12 cellular contexts compared by ENCODE assay signal in the genomic region with DNA sequence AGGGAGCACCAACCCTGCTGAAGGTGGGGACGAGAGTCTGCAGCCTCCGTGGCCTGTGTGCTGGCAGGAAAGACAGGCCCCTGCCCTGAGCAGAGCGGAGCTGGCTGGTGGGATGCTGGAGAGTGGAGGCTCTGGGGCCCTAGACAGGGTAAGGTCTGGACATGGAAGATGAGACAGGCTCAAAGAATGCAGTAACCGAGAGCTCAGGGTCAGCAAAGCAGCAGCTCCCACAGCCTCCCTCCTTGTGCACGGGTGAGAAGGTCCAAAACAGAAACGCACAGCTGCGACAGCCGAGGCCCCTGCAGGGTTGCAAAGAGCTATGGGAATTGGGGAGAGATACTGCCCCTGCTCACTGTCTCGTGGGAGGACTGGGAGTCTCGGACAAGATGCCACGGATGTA.
DNase-seq lines count a peak whose midpoint lies in the region; ATAC-seq, FAIRE-seq and TF ChIP-seq lines count a peak whose summit lies in the region.
"Had no signal": no experiment of that assay in that cellular context is flagged by ENCODE, and none has a peak within 500 bp of the region (broad histone marks: within the 10 kb centered on the region; RNA-seq: fewer than 3 reads in every experiment).

No MANE protein-coding gene starts in this region.

- no peak for DNase-seq in A549 (ENCODE audit: low read depth in 1 of 2, low spot score in 1 of 2)
- peak; percentile 80 for DNase-seq in HTR-8/SVneo (ENCODE audit: insufficient read length, low spot score)
- no peak for DNase-seq in chondrocyte (ENCODE audit: low spot score)
- no peak for DNase-seq in naive B cell
- DNase-seq in UCSD-AML1 (lab: John Stamatoyannopoulos, UW; ENCODE audit: unreplicated experiment) = no peak
- DNase-seq in anterior cingulate cortex (lab: John Stamatoyannopoulos, UW) = no peak
- no peak for DNase-seq in NCI-H1105 (lab: John Stamatoyannopoulos, UW)
- DNase-seq: activated CD8-positive, alpha-beta memory T cell treated with anti-CD3 and anti-CD28 coated beads, Interleukin-2, amount 10 ng/mL, durations not matched to agents 7 days and 5 days; glutamatergic neuron; testis had no signal

- POLR2A ChIA-PET in A549 (lab: Yijun Ruan, JAX) = no interaction called here

- FAIRE-seq in A549 (lab: Jason Lieb, UNC) = no peak
- FAIRE-seq in HTR-8/SVneo (lab: Jason Lieb, UNC) = peak; percentile 84

- TF ChIP-seq EP300 in A549 (IDR thresholded peaks at IDR 0.05) = no peak

- H3K27me3 Mint-ChIP-seq in chondrocyte (ENCODE audit: low read depth) (no peaks in the 10 kb centered on the region), naive B cell (no peaks in the 10 kb centered on the region)
- H3K27me3 Mint-ChIP-seq: activated CD8-positive, alpha-beta memory T cell treated with anti-CD3 and anti-CD28 coated beads, Interleukin-2, amount 10 ng/mL, durations not matched to agents 7 days and 5 days had no signal

- CTCF ChIA-PET in A549 (lab: Yijun Ruan, JAX) = interaction anchor here (1.6 to 2.5 kb wide), 4 partner anchors 11 to 25 kb away, joined by 4 to 8 read pairs (median 6); no protein-coding TSS in a partner anchor

- H3K4me1 ChIP-seq in A549 = peaks cover 98% of the 10 kb centered on the region

- no peak for TF ChIP-seq POLR2A in A549 (IDR thresholded peaks at IDR 0.05; ENCODE audit: low read length)

- H3K4me3 ChIP-seq in A549 = no peak overlapping the region
- H3K4me3 ChIP-seq: testis had no signal

- H3K9me3 ChIP-seq in A549 = no peaks in the 10 kb centered on the region
- H3K9me3 ChIP-seq: testis had no signal

- ATAC-seq in A549 (peak; percentile 30 to 61; a peak in 4 of 6 replicates), naive B cell (ENCODE audit: low read depth in 2 of 2) (no peak), HG03342 (IDR thresholded peaks at IDR 0.05; ENCODE audit: unreplicated experiment) (no peak)
- ATAC-seq: activated CD8-positive, alpha-beta memory T cell treated with anti-CD3 and anti-CD28 coated beads, Interleukin-2, amount 10 ng/mL, durations not matched to agents 7 days and 5 days; natural killer cell treated with Interleukin-12 subunit alpha and Interleukin-12 subunit beta and Interleukin-15 and Interleukin-18, amount 100 ng/mL, for 72 hours had no signal

- H3K4me1 Mint-ChIP-seq in chondrocyte (ENCODE audit: low read depth) (peaks cover 98% of the 10 kb centered on the region), naive B cell (peaks cover 33 to 44% (median 38%) of the 10 kb centered on the region in 3 donors)
- H3K4me1 Mint-ChIP-seq: activated CD8-positive, alpha-beta memory T cell treated with anti-CD3 and anti-CD28 coated beads, Interleukin-2, amount 10 ng/mL, durations not matched to agents 7 days and 5 days had no signal

- H3K36me3 Mint-ChIP-seq in chondrocyte (ENCODE audit: low read depth) (peaks cover 27% of the 10 kb centered on the region), naive B cell (peaks cover 0 to 3% of the 10 kb centered on the region in 2 donors)
- H3K36me3 Mint-ChIP-seq: activated CD8-positive, alpha-beta memory T cell treated with anti-CD3 and anti-CD28 coated beads, Interleukin-2, amount 10 ng/mL, durations not matched to agents 7 days and 5 days; natural killer cell treated with Interleukin-12 subunit alpha and Interleukin-12 subunit beta and Interleukin-15 and Interleukin-18, amount 100 ng/mL, for 72 hours had no signal

- H3K4me3 Mint-ChIP-seq in chondrocyte (ENCODE audit: unreplicated experiment) = peak overlapping the region; percentile 63
- no peak overlapping the region for H3K4me3 Mint-ChIP-seq in naive B cell
- H3K4me3 Mint-ChIP-seq: activated CD8-positive, alpha-beta memory T cell treated with anti-CD3 and anti-CD28 coated beads, Interleukin-2, amount 10 ng/mL, durations not matched to agents 7 days and 5 days; natural killer cell treated with Interleukin-12 subunit alpha and Interleukin-12 subunit beta and Interleukin-15 and Interleukin-18, amount 100 ng/mL, for 72 hours had no signal

- H3K4me2 ChIP-seq in A549 = peak overlapping the region; percentile 60

- H3K27ac Mint-ChIP-seq in chondrocyte (ENCODE audit: unreplicated experiment) (peak overlapping the region; percentile 97), naive B cell (peak overlapping the region in 4 of 6 donors; percentile 8 to 74 (median 58))
- H3K27ac Mint-ChIP-seq: activated CD8-positive, alpha-beta memory T cell treated with anti-CD3 and anti-CD28 coated beads, Interleukin-2, amount 10 ng/mL, durations not matched to agents 7 days and 5 days; natural killer cell treated with Interleukin-12 subunit alpha and Interleukin-12 subunit beta and Interleukin-15 and Interleukin-18, amount 100 ng/mL, for 72 hours had no signal

- WGBS in A549 (ENCODE audit: missing lambda C conversion rate) = 61% methylated on average over 11 of the region's 11 CpGs

- H3K27ac ChIP-seq in A549 = peak overlapping the region; percentile 52 to 76; a peak in 5 of 6 replicates

- no peak for TF ChIP-seq RAD21 in A549 (conservative IDR thresholded peaks at IDR 0.05 in 1 of 2, IDR thresholded peaks at IDR 0.05 in 1 of 2)

- H3K9me3 Mint-ChIP-seq in chondrocyte (ENCODE audit: low read depth) (no peaks in the 10 kb centered on the region), naive B cell (no peaks in the 10 kb centered on the region)
- H3K9me3 Mint-ChIP-seq: natural killer cell treated with Interleukin-12 subunit alpha and Interleukin-12 subunit beta and Interleukin-15 and Interleukin-18, amount 100 ng/mL, for 72 hours had no signal

- TF ChIP-seq CTCF in A549 (IDR thresholded peaks at IDR 0.05) (no peak), chondrocyte (IDR thresholded peaks at IDR 0.05) (no peak)

TF ChIP-seq in A549, 52 proteins besides CTCF, POLR2A, EP300 and RAD21:
- TF ChIP-seq, protein P1, sequence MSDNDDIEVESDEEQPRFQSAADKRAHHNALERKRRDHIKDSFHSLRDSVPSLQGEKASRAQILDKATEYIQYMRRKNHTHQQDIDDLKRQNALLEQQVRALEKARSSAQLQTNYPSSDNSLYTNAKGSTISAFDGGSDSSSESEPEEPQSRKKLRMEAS (IDR thresholded peaks at IDR 0.05) = peak; percentile 29; the same call in 1 of the 2 replicates
- 0 out of 5 replicates have a peak, but pooled peaks of 1 of the 2 experiments have one; percentile 20 for TF ChIP-seq JUN (IDR thresholded peaks at IDR 0.05)
- no peak for TF ChIP-seq CBX8 (IDR thresholded peaks at IDR 0.05)

Comparison
In these comparisons a context has a peak if more than half of its experiments do, and no peak if none do; other contexts are left out.
1. ATAC-seq: peak in A549 (2 of 2); none in naive B cell (0 of 2) and HG03342 (single experiment).